ENCODE assay signal across 20 cellular contexts in the genomic region with DNA sequence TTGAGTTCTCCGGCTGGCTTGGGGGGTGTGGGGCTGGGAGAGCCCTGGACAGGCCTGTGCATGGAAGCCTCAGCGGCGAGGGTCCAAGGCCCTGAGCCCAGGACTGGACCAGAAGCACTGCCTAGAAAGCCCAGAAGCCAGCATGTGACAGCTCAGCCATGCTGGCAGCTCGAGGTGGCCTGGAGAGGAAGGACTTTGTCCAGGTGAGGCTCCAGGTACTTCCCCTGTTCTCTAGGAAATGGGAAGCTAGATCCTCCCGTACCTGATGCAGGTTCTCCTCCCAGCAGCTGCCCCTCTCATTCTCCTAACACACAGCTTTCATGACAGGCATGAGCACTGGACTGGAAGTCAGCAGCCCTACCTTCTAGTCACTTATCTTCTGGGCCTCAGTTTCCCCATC. TPM values are rescaled to one million over a fixed set of nuclear protein-coding genes. Genes with fewer than 3 reads are reported as not detected.
DNase-seq lines count a peak whose midpoint lies in the region; ATAC-seq, FAIRE-seq and TF ChIP-seq lines count a peak whose summit lies in the region.
"Had no signal": no experiment of that assay in that cellular context is flagged by ENCODE, and none has a peak within 500 bp of the region (broad histone marks: within the 10 kb centered on the region; RNA-seq: fewer than 3 reads in every experiment).

No MANE protein-coding gene starts in this region.

- no peaks in the 10 kb centered on the region for H3K4me1 ChIP-seq in small intestine (ENCODE audit: control insufficient read depth in 2 of 2, insufficient read depth in 1 of 2, low read depth in 1 of 2, low read length in 1 of 2)
- H3K4me1 ChIP-seq in prostate gland (replicated peaks), result no peaks in the 10 kb centered on the region

- FAIRE-seq in small intestine (lab: Jason Lieb, UNC) (no peak), D721Med (lab: Jason Lieb, UNC) (no peak)
- FAIRE-seq: G401.6, GM12892, H1 had no signal

- H3K4me3 ChIP-seq in small intestine (ENCODE audit: low read depth in 1 of 2, low read length in 2 of 2), result no peak overlapping the region
- no peak overlapping the region for H3K4me3 ChIP-seq in prostate gland
- H3K4me3 ChIP-seq: GM23248 had no signal

- peak; percentile 67 for ATAC-seq in left colon
- no peak for ATAC-seq in GM21526 (IDR thresholded peaks at IDR 0.05; ENCODE audit: low FRiP score, unreplicated experiment)

- H3K27ac ChIP-seq in small intestine (ENCODE audit: low read depth in 1 of 2, low read length in 1 of 2), result no peak overlapping the region
- no peak overlapping the region for H3K27ac ChIP-seq in prostate gland
- H3K27ac ChIP-seq: GM23248 had no signal

- H3K27ac Mint-ChIP-seq in chondrocyte (ENCODE audit: unreplicated experiment), result no peak overlapping the region
- H3K27ac Mint-ChIP-seq: CD4-positive, alpha-beta memory T cell had no signal

- TF ChIP-seq CTCF in chondrocyte (IDR thresholded peaks at IDR 0.05) (no peak), D721Med (IDR thresholded peaks at IDR 0.05; ENCODE audit: insufficient read depth, missing control alignments) (no peak), prostate gland (IDR thresholded peaks at IDR 0.05) (no peak)

- no peaks in the 10 kb centered on the region for H3K36me3 ChIP-seq in small intestine (ENCODE audit: control insufficient read depth in 2 of 2, insufficient read depth in 2 of 2, low read length in 2 of 2)
- H3K36me3 ChIP-seq in prostate gland, result no peaks in the 10 kb centered on the region

- H3K4me1 Mint-ChIP-seq in chondrocyte (ENCODE audit: low read depth), result peaks cover 10% of the 10 kb centered on the region
- H3K4me1 Mint-ChIP-seq: CD4-positive, alpha-beta memory T cell had no signal

- H3K27me3 ChIP-seq in small intestine (ENCODE audit: control insufficient read depth in 2 of 2, insufficient read depth in 2 of 2, low read length in 2 of 2), result no peaks in the 10 kb centered on the region
- H3K27me3 ChIP-seq in prostate gland (replicated peaks; ENCODE audit: insufficient read depth), result no peaks in the 10 kb centered on the region

- no peak overlapping the region for H3K4me3 Mint-ChIP-seq in chondrocyte (ENCODE audit: unreplicated experiment)
- H3K4me3 Mint-ChIP-seq: CD4-positive, alpha-beta memory T cell had no signal

- no peaks in the 10 kb centered on the region for H3K9me3 Mint-ChIP-seq in chondrocyte (ENCODE audit: low read depth)
- H3K9me3 Mint-ChIP-seq: CD4-positive, alpha-beta memory T cell had no signal

- peaks cover 7% of the 10 kb centered on the region for H3K27me3 Mint-ChIP-seq in chondrocyte (ENCODE audit: low read depth)

- peak; percentile 77 for DNase-seq in chondrocyte (ENCODE audit: low spot score)
- DNase-seq in left colon, result peak in 1 of 2 donors; percentile 31
- DNase-seq in small intestine, result peak; percentile 70
- no peak for DNase-seq in D721Med (ENCODE audit: insufficient read length, low spot score)
- no peak for DNase-seq in prostate gland (ENCODE audit: low spot score)
- DNase-seq: C1 segment of cervical spinal cord; Calu3; CD4-positive, alpha-beta memory T cell; COR-L47; DMS153; DND-41; GM23248; H7; HCEC 1CT had no signal

- WGBS in small intestine, 3 donors, result 43 to 66% (median 63%) methylated on average over 5 of the region's 5 CpGs
- 69% methylated on average over 5 of the region's 5 CpGs for WGBS in prostate gland

- no peak for TF ChIP-seq POLR2A in prostate gland (IDR thresholded peaks at IDR 0.05)

- H3K36me3 Mint-ChIP-seq in chondrocyte (ENCODE audit: low read depth), result no peaks in the 10 kb centered on the region
- H3K36me3 Mint-ChIP-seq: CD4-positive, alpha-beta memory T cell had no signal

- H3K9me3 ChIP-seq in small intestine (ENCODE audit: control insufficient read depth, low read depth), result no peaks in the 10 kb centered on the region
- H3K9me3 ChIP-seq in prostate gland, result no peaks in the 10 kb centered on the region

- intact Hi-C loops in left colon (cut with DNase I, micrococcal nuclease), result no loop called here
- intact Hi-C loops in prostate gland (cut with DNase I), result no loop called here

RNA-seq across cellular contexts. Expression of gene PADI3, which starts 6.4 kb away (rescaled TPM):
- total RNA-seq in chondrocyte (not detected in 3 replicates), left colon (not detected), prostate gland (1 to 10 TPM in 1 of 2 donors, under 1 TPM in 1; 0.18 to 1.2 TPM)
- polyA plus RNA-seq in small intestine, result under 1 TPM in 1 of 3 donors, not detected in 2; 0.04 TPM
- total RNA-seq: CD4-positive, alpha-beta memory T cell; GM23248 had no signal
- polyA plus RNA-seq: BJ; CD4-positive, alpha-beta memory T cell; GM23248 had no signal

RNA-seq across cellular contexts. Expression of gene PADI1, which starts 50.4 kb away (rescaled TPM):
- total RNA-seq in chondrocyte (0.41 to 0.97 TPM (median 0.70 TPM) in 3 replicates), left colon (under 1 TPM; 0.27 to 0.47 TPM), prostate gland (under 1 TPM; 0.18 to 0.34 TPM)
- polyA plus RNA-seq in small intestine, result under 1 TPM in 2 of 3 donors, not detected in 1; 0.10 to 0.27 TPM
- total RNA-seq: CD4-positive, alpha-beta memory T cell had no signal
- polyA plus RNA-seq: CD4-positive, alpha-beta memory T cell had no signal

RNA-seq across cellular contexts. Expression of gene PADI4, which starts 52.7 kb away (rescaled TPM):
- total RNA-seq in chondrocyte, result 0.60 TPM in 1 of 3 replicates, not detected in the others
- total RNA-seq in left colon, result not detected
- polyA plus RNA-seq in small intestine, result under 1 TPM in 1 of 3 donors, not detected in 2; 0.03 TPM
- not detected for total RNA-seq in prostate gland
- total RNA-seq: A673, Calu3, GM23248, H1 had no signal
- polyA plus RNA-seq: BJ, GM23248 had no signal

Comparison
In these comparisons a context has a peak if more than half of its experiments do, and no peak if none do; other contexts are left out.
1. DNase-seq: peak in chondrocyte (single experiment) and small intestine (single experiment); none in D721Med (single experiment) and prostate gland (single experiment).